ENCODE assay signal across 1 cellular context in genomic region chr12:5430639-5431603, GRCh38.
TF ChIP-seq lines count a peak whose summit lies in the region.

No MANE protein-coding gene starts in this region.

TF ChIP-seq in H1, 55 proteins besides CTCF, POLR2A, EP300 and RAD21:
- TF ChIP-seq MAFK (IDR thresholded peaks at IDR 0.05; ENCODE audit: low read depth, low read length) (no peak), BACH1 (IDR thresholded peaks at IDR 0.05; ENCODE audit: low read length) (no peak), JUND (IDR thresholded peaks at IDR 0.05; ENCODE audit: low read length) (no peak), SRF (IDR thresholded peaks at IDR 0.05; ENCODE audit: low read depth, low read length) (no peak), ASH2L (IDR thresholded peaks at IDR 0.05; ENCODE audit: low read length) (no peak), HDAC6 (IDR thresholded peaks at IDR 0.05; ENCODE audit: low read depth, low read length) (no peak), KDM4A (IDR thresholded peaks at IDR 0.05; ENCODE audit: low read depth, low read length, severe bottlenecking) (peak; percentile 18), KDM5A (IDR thresholded peaks at IDR 0.05; ENCODE audit: low read length) (no peak), SUZ12 (IDR thresholded peaks at IDR 0.05; ENCODE audit: low read length) (peak; percentile 83), ZNF274 (IDR thresholded peaks at IDR 0.05; ENCODE audit: borderline replicate concordance, extremely low read depth, low read length) (no peak), RBBP5 (IDR thresholded peaks at IDR 0.05; ENCODE audit: borderline replicate concordance, low read depth, low read length) (no peak), SIRT6 (IDR thresholded peaks at IDR 0.05; ENCODE audit: low read length) (no peak), EZH2 (IDR thresholded peaks at IDR 0.05; ENCODE audit: low read depth, low read length, severe bottlenecking) (peak; percentile 8), POU5F1 (IDR thresholded peaks at IDR 0.05; ENCODE audit: low read depth, low read length) (no peak), SAP30 (IDR thresholded peaks at IDR 0.05; ENCODE audit: insufficient read depth, insufficient replicate concordance, low read length) (no peak), SIX5 (IDR thresholded peaks at IDR 0.05; ENCODE audit: low read depth, low read length) (no peak), NANOG (IDR thresholded peaks at IDR 0.05; ENCODE audit: insufficient read depth, low read depth, low read length, poor library complexity, severe bottlenecking) (no peak), FOSL1 (IDR thresholded peaks at IDR 0.05; ENCODE audit: insufficient read depth, low read depth, low read length) (no peak), KDM1A (IDR thresholded peaks at IDR 0.05; ENCODE audit: borderline replicate concordance, low read length) (no peak), RNF2 (IDR thresholded peaks at IDR 0.05; ENCODE audit: borderline replicate concordance, low read depth, low read length, missing control alignments, poor library complexity, severe bottlenecking) (peak; percentile 64), SIN3A (conservative IDR thresholded peaks at IDR 0.05 in 1 of 2, IDR thresholded peaks at IDR 0.05 in 1 of 2; ENCODE audit: low read depth in 1 of 2, low read length in 2 of 2) (no peak), NRF1 (IDR thresholded peaks at IDR 0.05; ENCODE audit: low read depth, low read length) (no peak), CHD2 (IDR thresholded peaks at IDR 0.05; ENCODE audit: low read length) (no peak), CTBP2 (IDR thresholded peaks at IDR 0.05; ENCODE audit: borderline replicate concordance, insufficient read depth, insufficient read length, low read length) (peak; percentile 23), SP4 (IDR thresholded peaks at IDR 0.05; ENCODE audit: low read length) (no peak), CEBPB (IDR thresholded peaks at IDR 0.05; ENCODE audit: low read depth, low read length) (no peak)
TF ChIP-seq in H1: peak in this region for 5.
